ENCODE assay signal across 1 cellular context in the genomic region with DNA sequence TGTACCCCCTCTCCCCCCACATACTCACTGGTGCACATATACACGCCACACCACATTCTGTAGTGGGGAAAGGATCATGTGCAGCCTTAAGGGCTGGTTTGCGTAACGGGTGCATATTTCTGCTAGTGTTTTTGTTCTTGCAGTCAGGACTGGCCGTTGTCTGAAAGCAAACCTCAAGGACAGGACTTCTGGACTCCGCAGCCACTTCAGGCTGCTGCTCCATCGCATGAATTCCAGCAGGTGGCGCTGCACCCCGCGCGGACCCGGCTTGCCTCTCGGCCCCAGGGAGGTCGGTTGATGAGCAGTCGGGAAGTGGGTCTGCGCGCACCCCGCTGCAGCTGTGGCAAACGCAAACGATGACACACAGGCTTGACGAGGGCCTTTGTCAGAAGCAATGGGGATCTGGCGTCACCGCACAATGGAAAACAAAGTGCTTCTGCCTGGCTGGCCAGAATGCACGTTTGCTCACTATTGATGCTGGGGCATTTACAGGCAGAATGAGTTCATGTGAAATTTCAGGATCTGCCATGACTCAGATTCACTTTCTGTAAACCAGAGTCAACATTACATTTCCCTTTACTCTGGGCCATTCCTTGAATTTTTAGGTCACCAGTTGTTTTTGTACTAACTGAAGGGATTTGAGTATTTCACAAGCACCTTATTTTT.
A peak's percentile ranks its signal among the peaks of the same experiment; 100 is the strongest.
TF ChIP-seq lines count a peak whose summit lies in the region.

No MANE protein-coding gene starts in this region.

TF ChIP-seq in HepG2, 621 proteins besides CTCF, POLR2A, EP300 and RAD21 (continued from another document and continues in another):
- TF ChIP-seq, protein P1, sequence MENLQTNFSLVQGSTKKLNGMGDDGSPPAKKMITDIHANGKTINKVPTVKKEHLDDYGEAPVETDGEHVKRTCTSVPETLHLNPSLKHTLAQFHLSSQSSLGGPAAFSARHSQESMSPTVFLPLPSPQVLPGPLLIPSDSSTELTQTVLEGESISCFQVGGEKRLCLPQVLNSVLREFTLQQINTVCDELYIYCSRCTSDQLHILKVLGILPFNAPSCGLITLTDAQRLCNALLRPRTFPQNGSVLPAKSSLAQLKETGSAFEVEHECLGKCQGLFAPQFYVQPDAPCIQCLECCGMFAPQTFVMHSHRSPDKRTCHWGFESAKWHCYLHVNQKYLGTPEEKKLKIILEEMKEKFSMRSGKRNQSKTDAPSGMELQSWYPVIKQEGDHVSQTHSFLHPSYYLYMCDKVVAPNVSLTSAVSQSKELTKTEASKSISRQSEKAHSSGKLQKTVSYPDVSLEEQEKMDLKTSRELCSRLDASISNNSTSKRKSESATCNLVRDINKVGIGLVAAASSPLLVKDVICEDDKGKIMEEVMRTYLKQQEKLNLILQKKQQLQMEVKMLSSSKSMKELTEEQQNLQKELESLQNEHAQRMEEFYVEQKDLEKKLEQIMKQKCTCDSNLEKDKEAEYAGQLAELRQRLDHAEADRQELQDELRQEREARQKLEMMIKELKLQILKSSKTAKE (CRISPR knock-in tag; IDR thresholded peaks at IDR 0.05; ENCODE audit: borderline replicate concordance), result 0 out of 2 replicates have a peak, but pooled peaks have one; percentile 21
- TF ChIP-seq, protein P2, sequence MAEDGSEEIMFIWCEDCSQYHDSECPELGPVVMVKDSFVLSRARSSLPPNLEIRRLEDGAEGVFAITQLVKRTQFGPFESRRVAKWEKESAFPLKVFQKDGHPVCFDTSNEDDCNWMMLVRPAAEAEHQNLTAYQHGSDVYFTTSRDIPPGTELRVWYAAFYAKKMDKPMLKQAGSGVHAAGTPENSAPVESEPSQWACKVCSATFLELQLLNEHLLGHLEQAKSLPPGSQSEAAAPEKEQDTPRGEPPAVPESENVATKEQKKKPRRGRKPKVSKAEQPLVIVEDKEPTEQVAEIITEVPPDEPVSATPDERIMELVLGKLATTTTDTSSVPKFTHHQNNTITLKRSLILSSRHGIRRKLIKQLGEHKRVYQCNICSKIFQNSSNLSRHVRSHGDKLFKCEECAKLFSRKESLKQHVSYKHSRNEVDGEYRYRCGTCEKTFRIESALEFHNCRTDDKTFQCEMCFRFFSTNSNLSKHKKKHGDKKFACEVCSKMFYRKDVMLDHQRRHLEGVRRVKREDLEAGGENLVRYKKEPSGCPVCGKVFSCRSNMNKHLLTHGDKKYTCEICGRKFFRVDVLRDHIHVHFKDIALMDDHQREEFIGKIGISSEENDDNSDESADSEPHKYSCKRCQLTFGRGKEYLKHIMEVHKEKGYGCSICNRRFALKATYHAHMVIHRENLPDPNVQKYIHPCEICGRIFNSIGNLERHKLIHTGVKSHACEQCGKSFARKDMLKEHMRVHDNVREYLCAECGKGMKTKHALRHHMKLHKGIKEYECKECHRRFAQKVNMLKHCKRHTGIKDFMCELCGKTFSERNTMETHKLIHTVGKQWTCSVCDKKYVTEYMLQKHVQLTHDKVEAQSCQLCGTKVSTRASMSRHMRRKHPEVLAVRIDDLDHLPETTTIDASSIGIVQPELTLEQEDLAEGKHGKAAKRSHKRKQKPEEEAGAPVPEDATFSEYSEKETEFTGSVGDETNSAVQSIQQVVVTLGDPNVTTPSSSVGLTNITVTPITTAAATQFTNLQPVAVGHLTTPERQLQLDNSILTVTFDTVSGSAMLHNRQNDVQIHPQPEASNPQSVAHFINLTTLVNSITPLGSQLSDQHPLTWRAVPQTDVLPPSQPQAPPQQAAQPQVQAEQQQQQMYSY (CRISPR knock-in tag; IDR thresholded peaks at IDR 0.05), result no peak; the same call in 1 of the 2 replicates
- TF ChIP-seq ZNF644 (CRISPR knock-in tag; IDR thresholded peaks at IDR 0.05; ENCODE audit: low read depth), result peak; percentile 34; the same call in 1 of the 2 replicates
- TF ChIP-seq ZNF143 (CRISPR knock-in tag; IDR thresholded peaks at IDR 0.05), result peak; percentile 52; the same call in 1 of the 2 replicates
- TF ChIP-seq CC2D1A (CRISPR knock-in tag; IDR thresholded peaks at IDR 0.05), result no peak
- peak; percentile 34; the same call in 1 of the 2 replicates for TF ChIP-seq ZNF331 (CRISPR knock-in tag; IDR thresholded peaks at IDR 0.05)
- TF ChIP-seq, protein P3, sequence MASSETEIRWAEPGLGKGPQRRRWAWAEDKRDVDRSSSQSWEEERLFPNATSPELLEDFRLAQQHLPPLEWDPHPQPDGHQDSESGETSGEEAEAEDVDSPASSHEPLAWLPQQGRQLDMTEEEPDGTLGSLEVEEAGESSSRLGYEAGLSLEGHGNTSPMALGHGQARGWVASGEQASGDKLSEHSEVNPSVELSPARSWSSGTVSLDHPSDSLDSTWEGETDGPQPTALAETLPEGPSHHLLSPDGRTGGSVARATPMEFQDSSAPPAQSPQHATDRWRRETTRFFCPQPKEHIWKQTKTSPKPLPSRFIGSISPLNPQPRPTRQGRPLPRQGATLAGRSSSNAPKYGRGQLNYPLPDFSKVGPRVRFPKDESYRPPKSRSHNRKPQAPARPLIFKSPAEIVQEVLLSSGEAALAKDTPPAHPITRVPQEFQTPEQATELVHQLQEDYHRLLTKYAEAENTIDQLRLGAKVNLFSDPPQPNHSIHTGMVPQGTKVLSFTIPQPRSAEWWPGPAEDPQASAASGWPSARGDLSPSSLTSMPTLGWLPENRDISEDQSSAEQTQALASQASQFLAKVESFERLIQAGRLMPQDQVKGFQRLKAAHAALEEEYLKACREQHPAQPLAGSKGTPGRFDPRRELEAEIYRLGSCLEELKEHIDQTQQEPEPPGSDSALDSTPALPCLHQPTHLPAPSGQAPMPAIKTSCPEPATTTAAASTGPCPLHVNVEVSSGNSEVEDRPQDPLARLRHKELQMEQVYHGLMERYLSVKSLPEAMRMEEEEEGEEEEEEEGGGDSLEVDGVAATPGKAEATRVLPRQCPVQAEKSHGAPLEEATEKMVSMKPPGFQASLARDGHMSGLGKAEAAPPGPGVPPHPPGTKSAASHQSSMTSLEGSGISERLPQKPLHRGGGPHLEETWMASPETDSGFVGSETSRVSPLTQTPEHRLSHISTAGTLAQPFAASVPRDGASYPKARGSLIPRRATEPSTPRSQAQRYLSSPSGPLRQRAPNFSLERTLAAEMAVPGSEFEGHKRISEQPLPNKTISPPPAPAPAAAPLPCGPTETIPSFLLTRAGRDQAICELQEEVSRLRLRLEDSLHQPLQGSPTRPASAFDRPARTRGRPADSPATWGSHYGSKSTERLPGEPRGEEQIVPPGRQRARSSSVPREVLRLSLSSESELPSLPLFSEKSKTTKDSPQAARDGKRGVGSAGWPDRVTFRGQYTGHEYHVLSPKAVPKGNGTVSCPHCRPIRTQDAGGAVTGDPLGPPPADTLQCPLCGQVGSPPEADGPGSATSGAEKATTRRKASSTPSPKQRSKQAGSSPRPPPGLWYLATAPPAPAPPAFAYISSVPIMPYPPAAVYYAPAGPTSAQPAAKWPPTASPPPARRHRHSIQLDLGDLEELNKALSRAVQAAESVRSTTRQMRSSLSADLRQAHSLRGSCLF (CRISPR knock-in tag; IDR thresholded peaks at IDR 0.05; ENCODE audit: borderline replicate concordance), result no peak
- no peak for TF ChIP-seq REXO4 (CRISPR knock-in tag; IDR thresholded peaks at IDR 0.05; ENCODE audit: borderline replicate concordance)
- no peak for TF ChIP-seq RORA (CRISPR knock-in tag; IDR thresholded peaks at IDR 0.05)
- TF ChIP-seq ZNF569 (CRISPR knock-in tag; IDR thresholded peaks at IDR 0.05; ENCODE audit: borderline replicate concordance), result no peak
- TF ChIP-seq, protein P4, sequence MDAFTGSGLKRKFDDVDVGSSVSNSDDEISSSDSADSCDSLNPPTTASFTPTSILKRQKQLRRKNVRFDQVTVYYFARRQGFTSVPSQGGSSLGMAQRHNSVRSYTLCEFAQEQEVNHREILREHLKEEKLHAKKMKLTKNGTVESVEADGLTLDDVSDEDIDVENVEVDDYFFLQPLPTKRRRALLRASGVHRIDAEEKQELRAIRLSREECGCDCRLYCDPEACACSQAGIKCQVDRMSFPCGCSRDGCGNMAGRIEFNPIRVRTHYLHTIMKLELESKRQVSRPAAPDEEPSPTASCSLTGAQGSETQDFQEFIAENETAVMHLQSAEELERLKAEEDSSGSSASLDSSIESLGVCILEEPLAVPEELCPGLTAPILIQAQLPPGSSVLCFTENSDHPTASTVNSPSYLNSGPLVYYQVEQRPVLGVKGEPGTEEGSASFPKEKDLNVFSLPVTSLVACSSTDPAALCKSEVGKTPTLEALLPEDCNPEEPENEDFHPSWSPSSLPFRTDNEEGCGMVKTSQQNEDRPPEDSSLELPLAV (CRISPR knock-in tag; conservative IDR thresholded peaks at IDR 0.05; ENCODE audit: low read depth), result no peak
- no peak for TF ChIP-seq GTF3A (CRISPR knock-in tag; conservative IDR thresholded peaks at IDR 0.05)
- TF ChIP-seq KMT2B (CRISPR knock-in tag; IDR thresholded peaks at IDR 0.05), result peak; percentile 64; the same call in 1 of the 2 replicates
- peak; percentile 28; the same call in 1 of the 2 replicates for TF ChIP-seq NFYB (CRISPR knock-in tag; IDR thresholded peaks at IDR 0.05)
- no peak; the same call in 1 of the 2 replicates for TF ChIP-seq ZNF510 (CRISPR knock-in tag; IDR thresholded peaks at IDR 0.05; ENCODE audit: low read depth)
- peak; percentile 80 for TF ChIP-seq CBFB (CRISPR knock-in tag; IDR thresholded peaks at IDR 0.05)
- no peak for TF ChIP-seq NONO (IDR thresholded peaks at IDR 0.05)
- peak; percentile 75 for TF ChIP-seq NONO (CRISPR knock-in tag; conservative IDR thresholded peaks at IDR 0.05)
- TF ChIP-seq, protein P5, sequence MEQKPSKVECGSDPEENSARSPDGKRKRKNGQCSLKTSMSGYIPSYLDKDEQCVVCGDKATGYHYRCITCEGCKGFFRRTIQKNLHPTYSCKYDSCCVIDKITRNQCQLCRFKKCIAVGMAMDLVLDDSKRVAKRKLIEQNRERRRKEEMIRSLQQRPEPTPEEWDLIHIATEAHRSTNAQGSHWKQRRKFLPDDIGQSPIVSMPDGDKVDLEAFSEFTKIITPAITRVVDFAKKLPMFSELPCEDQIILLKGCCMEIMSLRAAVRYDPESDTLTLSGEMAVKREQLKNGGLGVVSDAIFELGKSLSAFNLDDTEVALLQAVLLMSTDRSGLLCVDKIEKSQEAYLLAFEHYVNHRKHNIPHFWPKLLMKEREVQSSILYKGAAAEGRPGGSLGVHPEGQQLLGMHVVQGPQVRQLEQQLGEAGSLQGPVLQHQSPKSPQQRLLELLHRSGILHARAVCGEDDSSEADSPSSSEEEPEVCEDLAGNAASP (CRISPR knock-in tag; IDR thresholded peaks at IDR 0.05; ENCODE audit: borderline replicate concordance), result peak; percentile 76; the same call in 1 of the 2 replicates
- TF ChIP-seq, protein P6, sequence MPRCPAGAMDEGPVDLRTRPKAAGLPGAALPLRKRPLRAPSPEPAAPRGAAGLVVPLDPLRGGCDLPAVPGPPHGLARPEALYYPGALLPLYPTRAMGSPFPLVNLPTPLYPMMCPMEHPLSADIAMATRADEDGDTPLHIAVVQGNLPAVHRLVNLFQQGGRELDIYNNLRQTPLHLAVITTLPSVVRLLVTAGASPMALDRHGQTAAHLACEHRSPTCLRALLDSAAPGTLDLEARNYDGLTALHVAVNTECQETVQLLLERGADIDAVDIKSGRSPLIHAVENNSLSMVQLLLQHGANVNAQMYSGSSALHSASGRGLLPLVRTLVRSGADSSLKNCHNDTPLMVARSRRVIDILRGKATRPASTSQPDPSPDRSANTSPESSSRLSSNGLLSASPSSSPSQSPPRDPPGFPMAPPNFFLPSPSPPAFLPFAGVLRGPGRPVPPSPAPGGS (CRISPR knock-in tag; IDR thresholded peaks at IDR 0.05), result peak; percentile 68; the same call in 1 of the 2 replicates
- no peak for TF ChIP-seq ZNF446 (CRISPR knock-in tag; IDR thresholded peaks at IDR 0.05)
- TF ChIP-seq ZNF205 (CRISPR knock-in tag; IDR thresholded peaks at IDR 0.05), result peak; percentile 60; the same call in 1 of the 2 replicates
- TF ChIP-seq ZNF879 (CRISPR knock-in tag; IDR thresholded peaks at IDR 0.05), result no peak
- TF ChIP-seq ZNF660 (CRISPR knock-in tag; IDR thresholded peaks at IDR 0.05; ENCODE audit: borderline replicate concordance, low read depth), result no peak; the same call in 1 of the 2 replicates
- no peak; the same call in 1 of the 2 replicates for TF ChIP-seq ZSCAN20 (CRISPR knock-in tag; IDR thresholded peaks at IDR 0.05; ENCODE audit: borderline replicate concordance)
- peak; percentile 76; the same call in 1 of the 2 replicates for TF ChIP-seq SMAD1 (CRISPR knock-in tag; IDR thresholded peaks at IDR 0.05; ENCODE audit: borderline replicate concordance, low read depth)
- no peak for TF ChIP-seq RAD51 (IDR thresholded peaks at IDR 0.05; ENCODE audit: borderline replicate concordance)
- TF ChIP-seq, protein P7, sequence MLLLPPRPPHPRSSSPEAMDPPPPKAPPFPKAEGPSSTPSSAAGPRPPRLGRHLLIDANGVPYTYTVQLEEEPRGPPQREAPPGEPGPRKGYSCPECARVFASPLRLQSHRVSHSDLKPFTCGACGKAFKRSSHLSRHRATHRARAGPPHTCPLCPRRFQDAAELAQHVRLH (CRISPR knock-in tag; IDR thresholded peaks at IDR 0.05; ENCODE audit: borderline replicate concordance, low read depth), result peak; percentile 98
- TF ChIP-seq ESRRA (CRISPR knock-in tag; IDR thresholded peaks at IDR 0.05; ENCODE audit: low read depth), result peak; percentile 89; the same call in 1 of the 2 replicates
- no peak for TF ChIP-seq ZBTB1 (CRISPR knock-in tag; IDR thresholded peaks at IDR 0.05; ENCODE audit: borderline replicate concordance)
- TF ChIP-seq ZSCAN31 (CRISPR knock-in tag; IDR thresholded peaks at IDR 0.05; ENCODE audit: low read depth), result peak; percentile 73; the same call in 1 of the 2 replicates
- TF ChIP-seq, protein P8, sequence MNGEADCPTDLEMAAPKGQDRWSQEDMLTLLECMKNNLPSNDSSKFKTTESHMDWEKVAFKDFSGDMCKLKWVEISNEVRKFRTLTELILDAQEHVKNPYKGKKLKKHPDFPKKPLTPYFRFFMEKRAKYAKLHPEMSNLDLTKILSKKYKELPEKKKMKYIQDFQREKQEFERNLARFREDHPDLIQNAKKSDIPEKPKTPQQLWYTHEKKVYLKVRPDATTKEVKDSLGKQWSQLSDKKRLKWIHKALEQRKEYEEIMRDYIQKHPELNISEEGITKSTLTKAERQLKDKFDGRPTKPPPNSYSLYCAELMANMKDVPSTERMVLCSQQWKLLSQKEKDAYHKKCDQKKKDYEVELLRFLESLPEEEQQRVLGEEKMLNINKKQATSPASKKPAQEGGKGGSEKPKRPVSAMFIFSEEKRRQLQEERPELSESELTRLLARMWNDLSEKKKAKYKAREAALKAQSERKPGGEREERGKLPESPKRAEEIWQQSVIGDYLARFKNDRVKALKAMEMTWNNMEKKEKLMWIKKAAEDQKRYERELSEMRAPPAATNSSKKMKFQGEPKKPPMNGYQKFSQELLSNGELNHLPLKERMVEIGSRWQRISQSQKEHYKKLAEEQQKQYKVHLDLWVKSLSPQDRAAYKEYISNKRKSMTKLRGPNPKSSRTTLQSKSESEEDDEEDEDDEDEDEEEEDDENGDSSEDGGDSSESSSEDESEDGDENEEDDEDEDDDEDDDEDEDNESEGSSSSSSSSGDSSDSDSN (CRISPR knock-in tag; IDR thresholded peaks at IDR 0.05), result peak; percentile 83
- no peak for TF ChIP-seq HDAC6 (IDR thresholded peaks at IDR 0.05; ENCODE audit: low read depth, low read length)
- TF ChIP-seq ZNF296 (CRISPR knock-in tag; conservative IDR thresholded peaks at IDR 0.05), result no peak
- TF ChIP-seq ZMYM4 (CRISPR knock-in tag; IDR thresholded peaks at IDR 0.05), result peak; percentile 98
- peak; percentile 70; the same call in 1 of the 2 replicates for TF ChIP-seq GATAD1 (CRISPR knock-in tag; IDR thresholded peaks at IDR 0.05)
- TF ChIP-seq, protein P9, sequence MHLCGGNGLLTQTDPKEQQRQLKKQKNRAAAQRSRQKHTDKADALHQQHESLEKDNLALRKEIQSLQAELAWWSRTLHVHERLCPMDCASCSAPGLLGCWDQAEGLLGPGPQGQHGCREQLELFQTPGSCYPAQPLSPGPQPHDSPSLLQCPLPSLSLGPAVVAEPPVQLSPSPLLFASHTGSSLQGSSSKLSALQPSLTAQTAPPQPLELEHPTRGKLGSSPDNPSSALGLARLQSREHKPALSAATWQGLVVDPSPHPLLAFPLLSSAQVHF (CRISPR knock-in tag; IDR thresholded peaks at IDR 0.05), result no peak
- TF ChIP-seq SYNCRIP (IDR thresholded peaks at IDR 0.05; ENCODE audit: insufficient read depth, low read depth, low read length), result no peak
- TF ChIP-seq NFE2L2 (IDR thresholded peaks at IDR 0.05; ENCODE audit: low read length), result no peak
